ENCODE assay signal across 7 cellular contexts in the genomic region with DNA sequence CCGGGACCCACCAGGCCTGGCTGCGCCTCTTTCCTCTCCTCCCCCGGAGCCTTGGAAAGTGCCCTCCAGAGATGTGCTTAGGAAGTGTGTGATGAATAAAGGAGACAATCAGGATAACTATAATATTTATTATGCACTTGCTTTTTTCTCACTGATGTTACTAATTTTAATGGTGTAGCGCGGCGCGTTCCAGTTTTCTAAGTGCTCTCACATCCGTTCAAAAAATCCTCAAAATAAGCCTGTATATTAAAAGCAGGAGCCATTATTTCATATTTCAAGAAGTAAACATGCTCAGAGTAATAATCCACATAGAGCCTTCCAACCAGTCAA. TPM values are rescaled to one million over a fixed set of nuclear protein-coding genes. Genes with fewer than 3 reads are reported as not detected.
DNase-seq lines count a peak whose midpoint lies in the region; ATAC-seq and TF ChIP-seq lines count a peak whose summit lies in the region.

No MANE protein-coding gene starts in this region.

- H4K20me1 ChIP-seq in GM23338 (replicated peaks; ENCODE audit: insufficient read depth), result no peaks in the 10 kb centered on the region

- no peaks in the 10 kb centered on the region; the same call in 1 of the 3 replicates for H3K36me3 Mint-ChIP-seq in GM23338 (ENCODE audit: low read depth)

- peaks cover 23% of the 10 kb centered on the region for H3K4me1 Mint-ChIP-seq in GM23338

- intact Hi-C loops in sigmoid colon (cut with DNase I), result loop anchor here (2.0 to 5.0 kb wide), 3 partner anchors 38 to 220 kb away; partner anchors contain the start of gene GNAL

- H3K9me3 Mint-ChIP-seq in GM23338, result no peaks in the 10 kb centered on the region

- TF ChIP-seq EP300 in sigmoid colon (IDR thresholded peaks at IDR 0.05), result no peak

- no peak for ATAC-seq in GM23338

- H3K27ac ChIP-seq in GM23338 (ENCODE audit: low read depth), result no peak overlapping the region
- no peak overlapping the region for H3K27ac ChIP-seq in SK-N-MC
- peak overlapping the region; percentile 95 to 99 (median 98) for H3K27ac ChIP-seq in sigmoid colon

- TF ChIP-seq POLR2A in sigmoid colon (IDR thresholded peaks at IDR 0.05), result no peak

- peak overlapping the region; percentile 78 for H3K4me3 ChIP-seq in GM23338
- peak overlapping the region; percentile 97 for H3K4me3 ChIP-seq in SK-N-MC
- H3K4me3 ChIP-seq in fibroblast of pulmonary artery (replicated peaks; ENCODE audit: low read depth, low read length), result peak overlapping the region; percentile 83
- peak overlapping the region; percentile 64 to 88 (median 75) for H3K4me3 ChIP-seq in sigmoid colon

- no peaks in the 10 kb centered on the region; the same call in 1 of the 2 replicates for H3K79me2 ChIP-seq in GM23338 (replicated peaks; ENCODE audit: insufficient read depth)

- H3K36me3 ChIP-seq in GM23338 (ENCODE audit: insufficient read depth), result no peaks in the 10 kb centered on the region
- no peaks in the 10 kb centered on the region for H3K36me3 ChIP-seq in SK-N-MC (ENCODE audit: insufficient read depth, low read length)
- peaks cover 0 to 8% (median 2%) of the 10 kb centered on the region in 4 donors for H3K36me3 ChIP-seq in sigmoid colon

- peak overlapping the region; percentile 75 for H3K4me3 Mint-ChIP-seq in GM23338

- no peak for DNase-seq in GM23338 (ENCODE audit: low spot score)
- DNase-seq in SK-N-MC (ENCODE audit: low read depth, low spot score), result no peak
- peak; percentile 27 for DNase-seq in fibroblast of pulmonary artery (ENCODE audit: low read depth)
- no peak for DNase-seq in sigmoid colon
- no peak for DNase-seq in NCI-H748 (lab: John Stamatoyannopoulos, UW; ENCODE audit: unreplicated experiment)
- no peak for DNase-seq in D341Med (ENCODE audit: low spot score)
- no peak for DNase-seq in anterior cingulate cortex (lab: John Stamatoyannopoulos, UW)

- peaks cover 34% of the 10 kb centered on the region for H3K4me1 ChIP-seq in GM23338 (ENCODE audit: insufficient read depth)
- peaks cover 0 to 19% (median 18%) of the 10 kb centered on the region in 4 donors for H3K4me1 ChIP-seq in sigmoid colon

- H3K27me3 ChIP-seq in GM23338 (ENCODE audit: insufficient read depth), result peaks cover 10% of the 10 kb centered on the region; the same call in 1 of the 2 replicates
- no peaks in the 10 kb centered on the region for H3K27me3 ChIP-seq in sigmoid colon

- no peak for TF ChIP-seq CTCF in GM23338 (conservative IDR thresholded peaks at IDR 0.05; ENCODE audit: low read depth in 2 of 2)
- no peak for TF ChIP-seq CTCF in fibroblast of pulmonary artery (IDR thresholded peaks at IDR 0.05; ENCODE audit: low read length, missing control alignments)
- TF ChIP-seq CTCF in sigmoid colon (IDR thresholded peaks at IDR 0.05), result no peak

- H3K4me2 ChIP-seq in GM23338, result peak overlapping the region; percentile 86

- peaks cover 13% of the 10 kb centered on the region; the same call in 1 of the 2 replicates for H3F3A ChIP-seq in GM23338 (replicated peaks; ENCODE audit: low read depth)

- H3K9me3 ChIP-seq in SK-N-MC (ENCODE audit: low read depth, low read length), result no peaks in the 10 kb centered on the region
- H3K9me3 ChIP-seq in sigmoid colon, result no peaks in the 10 kb centered on the region

- peak overlapping the region; percentile 86 for H3K9ac ChIP-seq in SK-N-MC (ENCODE audit: insufficient read length)

- H3K9me2 ChIP-seq in GM23338 (ENCODE audit: insufficient read depth), result no peaks in the 10 kb centered on the region

- WGBS in sigmoid colon, 2 donors, result 4 to 5% methylated on average over 8 of the region's 8 CpGs

- H3K27ac Mint-ChIP-seq in GM23338, result no peak overlapping the region

- H3K27me3 Mint-ChIP-seq in GM23338 (ENCODE audit: insufficient read depth, low read depth, poor library complexity), result peaks cover 16% of the 10 kb centered on the region

- peak overlapping the region; percentile 78; the same call in 1 of the 2 replicates for H2AFZ ChIP-seq in GM23338

TF ChIP-seq in GM23338, 12 proteins besides CTCF, POLR2A, EP300 and RAD21:
- TF ChIP-seq STAT1 (IDR thresholded peaks at IDR 0.05; ENCODE audit: unreplicated experiment), result no peak
- TF ChIP-seq POLR2AphosphoS5 (IDR thresholded peaks at IDR 0.05; ENCODE audit: low read depth), result no peak
- TF ChIP-seq EZH2 (IDR thresholded peaks at IDR 0.05; ENCODE audit: low read depth, unreplicated experiment), result no peak
- TF ChIP-seq, protein P1, sequence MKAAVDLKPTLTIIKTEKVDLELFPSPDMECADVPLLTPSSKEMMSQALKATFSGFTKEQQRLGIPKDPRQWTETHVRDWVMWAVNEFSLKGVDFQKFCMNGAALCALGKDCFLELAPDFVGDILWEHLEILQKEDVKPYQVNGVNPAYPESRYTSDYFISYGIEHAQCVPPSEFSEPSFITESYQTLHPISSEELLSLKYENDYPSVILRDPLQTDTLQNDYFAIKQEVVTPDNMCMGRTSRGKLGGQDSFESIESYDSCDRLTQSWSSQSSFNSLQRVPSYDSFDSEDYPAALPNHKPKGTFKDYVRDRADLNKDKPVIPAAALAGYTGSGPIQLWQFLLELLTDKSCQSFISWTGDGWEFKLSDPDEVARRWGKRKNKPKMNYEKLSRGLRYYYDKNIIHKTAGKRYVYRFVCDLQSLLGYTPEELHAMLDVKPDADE (IDR thresholded peaks at IDR 0.05), result no peak
- no peak for TF ChIP-seq ZNF114 (CRISPR knock-in tag; IDR thresholded peaks at IDR 0.05)

RNA-seq across cellular contexts. Expression of gene MPPE1, which starts 0.9 kb away (rescaled TPM):
- 18.8 and 29.8 TPM in 2 replicates for total RNA-seq in GM23338 (2014; rRNA removed; shearing (Covaris generic))
- polyA plus RNA-seq in GM23338 (2016; fragmentation: Nextera tagmentation; extraction: Ambion mirVana) (24.6 and 25.1 TPM in 2 replicates), sigmoid colon (10 to 100 TPM; 19.4 to 34.6 (median 24.0) TPM)
- 10 to 100 TPM; 16.4 to 32.7 (median 22.1) TPM for total RNA-seq in sigmoid colon

RNA-seq across cellular contexts. Expression of gene CHMP1B, which starts 57.8 kb away (rescaled TPM):
- total RNA-seq in GM23338 (2014; rRNA removed; shearing (Covaris generic)), result 47.4 and 52.1 TPM in 2 replicates
- 38.5 and 41.8 TPM in 2 replicates for polyA plus RNA-seq in GM23338 (2016; fragmentation: Nextera tagmentation; extraction: Ambion mirVana)
- 10 to 100 TPM; 32.1 to 47.1 (median 38.2) TPM for total RNA-seq in sigmoid colon
- polyA plus RNA-seq in sigmoid colon, result 100 to 1,000 TPM in 1 of 3 donors, 10 to 100 TPM in 2; 44.8 to 101 (median 75.1) TPM

Comparison
In these comparisons a context has a peak if more than half of its experiments do, and no peak if none do; other contexts are left out.
1. H3K27ac ChIP-seq: peak in sigmoid colon (4 of 4); none in GM23338 (single experiment) and SK-N-MC (single experiment).
2. Peak in every context shown above with its lines, with median percentiles within 50 percentile points of each other: H3K4me3 ChIP-seq.